22 cellular contexts compared by ENCODE assay signal in the genomic region with DNA sequence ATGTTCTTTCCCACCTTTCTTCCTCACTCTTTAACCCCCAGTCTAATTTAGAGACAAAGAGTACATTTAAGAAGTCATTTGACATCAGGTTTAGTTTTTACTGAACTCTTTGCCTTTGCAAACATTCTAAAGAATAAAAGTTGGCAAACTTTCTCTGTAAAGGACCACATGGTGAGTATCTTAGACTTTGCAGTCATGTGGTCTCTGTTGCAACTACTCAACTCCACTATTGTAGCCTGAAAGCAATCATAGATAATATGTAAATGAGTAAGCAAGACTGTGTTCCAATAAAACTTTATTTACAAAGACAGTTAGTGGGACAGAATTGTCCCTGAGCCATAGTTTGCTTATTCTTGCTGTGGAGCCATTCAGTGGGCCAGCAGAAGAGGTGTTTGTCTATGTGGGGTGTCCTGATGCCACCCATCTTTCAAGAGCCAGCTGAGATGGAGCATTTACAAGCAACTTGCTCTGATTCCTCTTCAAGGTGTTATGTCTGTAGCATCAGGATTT. TPM values are rescaled to one million over a fixed set of nuclear protein-coding genes. Genes with fewer than 3 reads are reported as not detected.
"Had no signal": no experiment of that assay in that cellular context is flagged by ENCODE, and none has a peak within 500 bp of the region (broad histone marks: within the 10 kb centered on the region; RNA-seq: fewer than 3 reads in every experiment).

No MANE protein-coding gene starts in this region.

- H3K4me2 ChIP-seq: neural progenitor cell had no signal

- ATAC-seq: activated naive CD4-positive, alpha-beta T cell treated with anti-CD3 and anti-CD28 coated beads, Interleukin-2, amount 50 U/mL, for 72 hours; activated T-helper 17 cell treated with anti-CD3 and anti-CD28 coated beads, Interleukin-2, amount 50 U/mL, for 72 hours; gastroesophageal sphincter; naive thymus-derived CD8-positive, alpha-beta T cell; stimulated activated naive CD8-positive, alpha-beta T cell treated with anti-CD3 and anti-CD28 coated beads, Interleukin-15, amount 100 ng/mL, for 72 hours had no signal

- H3K27ac ChIP-seq: adrenal gland, epithelial cell of prostate, gastroesophageal sphincter, neural progenitor cell, ovary, prostate gland, suprapubic skin, transverse colon had no signal

- H3K36me3 ChIP-seq: adrenal gland, gastroesophageal sphincter, neural progenitor cell, ovary, prostate gland, suprapubic skin, transverse colon had no signal

- H3K4me1 ChIP-seq: transverse colon had no signal

- H3K36me3 Mint-ChIP-seq: activated naive CD4-positive, alpha-beta T cell treated with anti-CD3 and anti-CD28 coated beads, Interleukin-2, amount 50 U/mL, for 72 hours; mesothelial cell of epicardium; naive thymus-derived CD8-positive, alpha-beta T cell; neural progenitor cell had no signal

- H3K27me3 ChIP-seq: adrenal gland, gastroesophageal sphincter, neural progenitor cell, ovary, suprapubic skin, transverse colon had no signal

- H3K4me1 Mint-ChIP-seq: activated T-helper 17 cell treated with anti-CD3 and anti-CD28 coated beads, Interleukin-2, amount 50 U/mL, for 72 hours; mesothelial cell of epicardium; naive thymus-derived CD8-positive, alpha-beta T cell; neural progenitor cell; stimulated activated naive CD8-positive, alpha-beta T cell treated with anti-CD3 and anti-CD28 coated beads, Interleukin-15, amount 100 ng/mL, for 72 hours had no signal

- DNase-seq: activated CD4-positive, alpha-beta T cell treated with anti-CD3 and anti-CD28 coated beads for 1 hour; activated CD4-positive, alpha-beta T cell treated with anti-CD3 and anti-CD28 coated beads, Interleukin-2, amount 50 U/mL, for 1 hour; activated CD8-positive, alpha-beta memory T cell treated with anti-CD3 and anti-CD28 coated beads for 24 hours; activated CD8-positive, alpha-beta memory T cell treated with anti-CD3 and anti-CD28 coated beads, Interleukin-2, amount 50 U/mL, for 4 hours; activated T-cell treated with anti-CD3 and anti-CD28 coated beads, Interleukin-2, amount 50 U/mL, for 24 hours; adrenal gland; head of caudate nucleus; hypothalamus; naive thymus-derived CD8-positive, alpha-beta T cell; ovary; stimulated activated CD4-positive, alpha-beta T cell treated with anti-CD3 and anti-CD28 coated beads, Interleukin-12 subunit alpha, Interleukin-12 subunit beta, amount 100 ng/mL, for 4 hours; stimulated activated naive CD8-positive, alpha-beta T cell treated with anti-CD3 and anti-CD28 coated beads, Interleukin-15, amount 100 ng/mL, for 72 hours; transverse colon had no signal

- H3K9me3 ChIP-seq: adrenal gland, gastroesophageal sphincter, ovary, prostate gland, suprapubic skin, transverse colon had no signal

- H3K4me3 Mint-ChIP-seq: activated T-cell treated with anti-CD3 and anti-CD28 coated beads, Interleukin-2, amount 50 U/mL, for 24 hours; activated T-helper 17 cell treated with anti-CD3 and anti-CD28 coated beads, Interleukin-2, amount 50 U/mL, for 72 hours; mesothelial cell of epicardium; naive thymus-derived CD8-positive, alpha-beta T cell; neural progenitor cell; stimulated activated naive CD8-positive, alpha-beta T cell treated with anti-CD3 and anti-CD28 coated beads, Interleukin-15, amount 100 ng/mL, for 72 hours had no signal

- H3K4me3 ChIP-seq: adrenal gland, gastroesophageal sphincter, neural progenitor cell, ovary, prostate gland, suprapubic skin, transverse colon had no signal

- H2AFZ ChIP-seq: neural progenitor cell had no signal

- H3K9ac ChIP-seq: neural progenitor cell had no signal

- H3K9me3 Mint-ChIP-seq: activated naive CD4-positive, alpha-beta T cell treated with anti-CD3 and anti-CD28 coated beads, Interleukin-2, amount 50 U/mL, for 72 hours; activated T-cell treated with anti-CD3 and anti-CD28 coated beads, Interleukin-2, amount 50 U/mL, for 24 hours; activated T-helper 17 cell treated with anti-CD3 and anti-CD28 coated beads, Interleukin-2, amount 50 U/mL, for 72 hours; mesothelial cell of epicardium; naive thymus-derived CD8-positive, alpha-beta T cell; neural progenitor cell; stimulated activated naive CD8-positive, alpha-beta T cell treated with anti-CD3 and anti-CD28 coated beads, Interleukin-15, amount 100 ng/mL, for 72 hours had no signal

- H3K27ac Mint-ChIP-seq: activated naive CD4-positive, alpha-beta T cell treated with anti-CD3 and anti-CD28 coated beads, Interleukin-2, amount 50 U/mL, for 72 hours; activated T-cell treated with anti-CD3 and anti-CD28 coated beads, Interleukin-2, amount 50 U/mL, for 24 hours; activated T-helper 17 cell treated with anti-CD3 and anti-CD28 coated beads, Interleukin-2, amount 50 U/mL, for 72 hours; mesothelial cell of epicardium; naive thymus-derived CD8-positive, alpha-beta T cell; neural progenitor cell; stimulated activated naive CD8-positive, alpha-beta T cell treated with anti-CD3 and anti-CD28 coated beads, Interleukin-15, amount 100 ng/mL, for 72 hours had no signal

RNA-seq across cellular contexts. Expression of gene ABLIM3, which starts 25.4 kb away (rescaled TPM):
- total RNA-seq: naive thymus-derived CD8-positive, alpha-beta T cell; T-helper 2 cell treated with Interferon-gamma antibody and Interleukin-4, amounts not matched to agents 100 ng/mL and 5 ng/mL, for 36 hours had no signal
